1 cellular context compared by ENCODE assay signal in genomic region chr11:126106929-126107328, GRCh38.
TF ChIP-seq lines count a peak whose summit lies in the region.

No MANE protein-coding gene starts in this region.

TF ChIP-seq in H1, 55 proteins besides CTCF, POLR2A, EP300 and RAD21:
- TF ChIP-seq RBBP5 (IDR thresholded peaks at IDR 0.05; ENCODE audit: borderline replicate concordance, low read depth, low read length) (no peak), RXRA (IDR thresholded peaks at IDR 0.05; ENCODE audit: insufficient read depth, low read depth, low read length) (no peak), ATF3 (IDR thresholded peaks at IDR 0.05; ENCODE audit: insufficient read depth, low read depth, low read length) (no peak), ZNF274 (IDR thresholded peaks at IDR 0.05; ENCODE audit: borderline replicate concordance, extremely low read depth, low read length) (no peak), NANOG (IDR thresholded peaks at IDR 0.05; ENCODE audit: insufficient read depth, low read depth, low read length, poor library complexity, severe bottlenecking) (no peak), BCL11A (IDR thresholded peaks at IDR 0.05; ENCODE audit: low read depth in 2 of 2, low read length in 2 of 2) (no peak), TAF7 (optimal IDR thresholded peaks at IDR 0.05; ENCODE audit: borderline replicate concordance, low read depth, low read length) (no peak), E2F6 (IDR thresholded peaks at IDR 0.05) (no peak), MAX (IDR thresholded peaks at IDR 0.05) (no peak), POLR2AphosphoS5 (IDR thresholded peaks at IDR 0.05; ENCODE audit: low read depth, low read length) (no peak)
- TF ChIP-seq, protein P1, sequence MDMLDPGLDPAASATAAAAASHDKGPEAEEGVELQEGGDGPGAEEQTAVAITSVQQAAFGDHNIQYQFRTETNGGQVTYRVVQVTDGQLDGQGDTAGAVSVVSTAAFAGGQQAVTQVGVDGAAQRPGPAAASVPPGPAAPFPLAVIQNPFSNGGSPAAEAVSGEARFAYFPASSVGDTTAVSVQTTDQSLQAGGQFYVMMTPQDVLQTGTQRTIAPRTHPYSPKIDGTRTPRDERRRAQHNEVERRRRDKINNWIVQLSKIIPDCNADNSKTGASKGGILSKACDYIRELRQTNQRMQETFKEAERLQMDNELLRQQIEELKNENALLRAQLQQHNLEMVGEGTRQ (IDR thresholded peaks at IDR 0.05; ENCODE audit: low read length) = no peak
